ENCODE assay signal across 8 cellular contexts in the genomic region with DNA sequence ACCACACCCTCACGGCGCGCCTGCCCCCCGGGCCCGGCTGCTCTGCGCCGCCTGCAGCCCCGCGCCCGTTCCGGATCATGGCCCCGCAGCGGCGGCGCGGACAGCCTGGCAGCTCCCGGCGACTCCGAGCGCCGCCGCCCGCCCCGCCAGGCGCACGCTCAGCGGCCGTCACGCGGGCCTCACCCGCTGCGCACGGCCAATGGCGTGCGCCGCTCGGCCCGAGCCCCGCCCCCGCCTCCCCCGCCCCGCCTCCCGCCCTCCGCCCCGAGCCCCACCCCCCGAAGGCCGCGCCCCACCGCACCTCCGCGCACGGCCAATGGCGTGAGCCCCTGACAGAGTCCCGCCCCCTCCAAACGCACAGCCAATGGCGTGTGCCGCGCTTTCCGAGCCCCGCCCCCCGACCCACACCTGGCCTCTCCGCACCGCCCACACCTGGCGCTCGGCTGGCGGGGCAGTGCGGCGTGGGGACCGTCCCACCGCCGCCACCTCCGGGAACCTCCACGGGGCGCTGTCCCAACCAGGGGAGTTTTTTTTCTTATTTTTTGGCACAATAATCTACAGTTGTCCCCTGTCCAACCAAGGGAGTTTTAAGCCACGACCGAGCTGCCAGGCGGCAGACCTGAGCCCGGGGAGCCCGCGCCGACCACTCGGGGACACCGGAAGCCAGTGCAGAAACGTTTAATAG. TPM values are rescaled to one million over a fixed set of nuclear protein-coding genes. Genes with fewer than 3 reads are reported as not detected.
DNase-seq lines count a peak whose midpoint lies in the region; ATAC-seq and TF ChIP-seq lines count a peak whose summit lies in the region.

PCYT2 (minus strand) TSS at position 123 of the 685 bp plus-strand sequence; CDS start at position 79, 44 bp downstream.

- H3K4me1 Mint-ChIP-seq in activated T-helper 17 cell treated with anti-CD3 and anti-CD28 coated beads, Interleukin-2, amount 50 U/mL, for 72 hours: no peaks in the 10 kb centered on the region
- H3K4me1 Mint-ChIP-seq in natural killer cell: peaks cover 11 to 30% of the 10 kb centered on the region in 2 donors

- H3K4me3 Mint-ChIP-seq in activated T-helper 17 cell treated with anti-CD3 and anti-CD28 coated beads, Interleukin-2, amount 50 U/mL, for 72 hours: peak within 1 kb of the TSS; percentile 67
- H3K4me3 Mint-ChIP-seq in natural killer cell: peak within 1 kb of the TSS; percentile 89

- intact Hi-C loops in natural killer cell (cut with micrococcal nuclease): no loop called here

- no peak within 1 kb of the TSS for H3K27ac Mint-ChIP-seq in activated T-helper 17 cell treated with anti-CD3 and anti-CD28 coated beads, Interleukin-2, amount 50 U/mL, for 72 hours
- peak within 1 kb of the TSS in 1 of 2 donors; percentile 71 for H3K27ac Mint-ChIP-seq in natural killer cell

- ATAC-seq in GM21786 (IDR thresholded peaks at IDR 0.05; ENCODE audit: unreplicated experiment) (peak; percentile 74), natural killer cell (peak; percentile 92 to 97 (median 93))
- peak; percentile 96 for ATAC-seq in activated T-helper 17 cell treated with anti-CD3 and anti-CD28 coated beads, Interleukin-2, amount 50 U/mL, for 72 hours (replicated peaks)

- no peaks in the 10 kb centered on the region for H3K9me3 Mint-ChIP-seq in activated T-helper 17 cell treated with anti-CD3 and anti-CD28 coated beads, Interleukin-2, amount 50 U/mL, for 72 hours
- H3K9me3 Mint-ChIP-seq in natural killer cell: no peaks in the 10 kb centered on the region

- H3K4me3 ChIP-seq in LNCaP clone FGC (ENCODE audit: low read depth, low read length) (peak within 1 kb of the TSS; percentile 80), fibroblast of mammary gland (ENCODE audit: control insufficient read depth, low read depth, low read length) (peak within 1 kb of the TSS; percentile 71)

- H3K36me3 Mint-ChIP-seq in activated T-helper 17 cell treated with anti-CD3 and anti-CD28 coated beads, Interleukin-2, amount 50 U/mL, for 72 hours (ENCODE audit: low read depth): peaks cover 46% of the 10 kb centered on the region
- H3K36me3 Mint-ChIP-seq in natural killer cell: no peaks in the 10 kb centered on the region

- peak; percentile 29 for TF ChIP-seq CTCF in LNCaP clone FGC (IDR thresholded peaks at IDR 0.05; ENCODE audit: control insufficient read depth, extremely low read depth, insufficient read depth)
- no peak for TF ChIP-seq CTCF in fibroblast of mammary gland (conservative IDR thresholded peaks at IDR 0.05; ENCODE audit: control insufficient read depth, insufficient read depth, low read depth, low read length)
- no peak for TF ChIP-seq CTCF in natural killer cell (IDR thresholded peaks at IDR 0.05)

- H3K27me3 Mint-ChIP-seq in activated T-helper 17 cell treated with anti-CD3 and anti-CD28 coated beads, Interleukin-2, amount 50 U/mL, for 72 hours: no peaks in the 10 kb centered on the region
- no peaks in the 10 kb centered on the region for H3K27me3 Mint-ChIP-seq in natural killer cell (ENCODE audit: low read depth in 2 of 2)

- DNase-seq in DMS153 treated with DMSO at 0.1 percent for 48 hours (lab: John Stamatoyannopoulos, UW; ENCODE audit: unreplicated experiment) (peak; percentile 84), LNCaP clone FGC (ENCODE audit: low read depth) (peak; percentile 73), RPMI8226 (peak; percentile 97), fibroblast of mammary gland (ENCODE audit: low read depth) (peak; percentile 76), natural killer cell (peak; percentile 83)
- DNase-seq in stimulated activated naive CD4-positive, alpha-beta T cell treated with Interleukin-2 at 50 U/mL for 16 hours (lab: John Stamatoyannopoulos, UW): peak; percentile 89

RNA-seq across cellular contexts. Expression of gene PCYT2, which starts in this region (rescaled TPM):
- total RNA-seq in activated T-helper 17 cell treated with anti-CD3 and anti-CD28 coated beads, Interleukin-2, amount 50 U/mL, for 72 hours: 10 to 100 TPM; 10.1 to 26.8 TPM
- 10 to 100 TPM; 30.6 to 34.4 (median 34.2) TPM for total RNA-seq in natural killer cell

Comparison
In these comparisons a context has a peak if more than half of its experiments do, and no peak if none do; other contexts are left out.
1. Peak in every context shown above with its lines: DNase-seq, ATAC-seq and H3K4me3 ChIP-seq.